14 cellular contexts compared by ENCODE assay signal in the genomic region with DNA sequence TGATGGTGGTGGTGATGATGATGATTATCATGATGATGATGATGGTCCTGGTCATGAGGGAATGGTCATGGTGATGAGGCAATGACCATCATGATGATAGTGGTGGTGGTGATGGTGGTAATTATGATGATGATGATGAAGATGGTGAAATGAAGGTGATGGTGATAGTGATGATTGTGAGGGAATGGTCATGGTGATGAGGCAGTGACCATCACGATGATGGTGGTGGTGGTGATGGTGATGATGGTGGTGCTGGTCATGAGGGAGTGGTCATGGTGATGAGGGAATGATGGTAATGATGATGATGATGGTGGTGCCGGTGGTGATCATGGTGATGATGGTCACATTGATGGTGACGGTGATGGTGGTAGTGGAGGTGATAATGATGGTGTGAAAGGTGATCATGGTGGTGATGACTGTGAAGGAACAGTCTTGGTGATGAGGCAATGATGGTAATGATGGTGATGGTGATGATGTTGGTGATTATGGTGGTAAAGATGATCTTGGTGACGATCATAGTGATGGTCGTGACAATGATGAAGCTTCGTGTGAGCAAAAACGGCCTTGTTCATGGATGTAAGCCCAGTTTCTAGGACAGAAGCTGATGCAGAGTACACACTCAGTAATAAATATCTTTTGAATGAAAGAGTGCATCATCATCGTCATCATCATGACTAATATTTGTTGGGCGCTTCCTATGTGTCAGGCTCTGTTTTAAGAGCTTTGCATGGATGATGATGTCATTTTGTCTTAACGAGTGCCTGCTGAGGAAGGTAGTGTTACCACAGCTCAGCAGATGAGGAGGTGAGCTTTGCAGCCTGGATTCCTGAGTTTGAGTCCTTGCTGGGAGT. TPM values are rescaled to one million over a fixed set of nuclear protein-coding genes. Genes with fewer than 3 reads are reported as not detected.
DNase-seq lines count a peak whose midpoint lies in the region; ATAC-seq and TF ChIP-seq lines count a peak whose summit lies in the region.
"Had no signal": no experiment of that assay in that cellular context is flagged by ENCODE, and none has a peak within 500 bp of the region (broad histone marks: within the 10 kb centered on the region; RNA-seq: fewer than 3 reads in every experiment).

No MANE protein-coding gene starts in this region.

- DNase-seq in ELR (ENCODE audit: low read depth): peak; percentile 94
- peak; percentile 70 for DNase-seq in MG63
- DNase-seq in cardiac fibroblast (ENCODE audit: low read depth in 2 of 2): peak; percentile 42 to 94
- peak; percentile 28 for DNase-seq in renal cortical epithelial cell (ENCODE audit: low read depth)
- no peak for DNase-seq in islet precursor cell
- DNase-seq in HUDEP-2 (lab: John Stamatoyannopoulos, UW; ENCODE audit: unreplicated experiment in 76 of 76): no peak
- DNase-seq: activated naive CD8-positive, alpha-beta T cell treated with anti-CD3 and anti-CD28 coated beads, Interleukin-2, amount 10 ng/mL, durations not matched to agents 7 days and 5 days; endodermal cell; NCI-H526 treated with DMSO at 0.1 percent for 48 hours; stimulated activated CD4-positive, alpha-beta T cell treated with anti-CD3 and anti-CD28 coated beads, Interleukin-12 subunit alpha, Interleukin-12 subunit beta, amount 100 ng/mL, for 4 hours had no signal

- ATAC-seq in HG02970 (IDR thresholded peaks at IDR 0.05; ENCODE audit: low FRiP score, unreplicated experiment) (no peak), HG03521 (IDR thresholded peaks at IDR 0.05; ENCODE audit: unreplicated experiment) (no peak)
- ATAC-seq: HCT116; natural killer cell treated with Interleukin-12 subunit alpha and Interleukin-12 subunit beta and Interleukin-15 and Interleukin-18, amount 100 ng/mL, for 72 hours had no signal

- H3K36me3 ChIP-seq in MG63: no peaks in the 10 kb centered on the region

- H3K27me3 ChIP-seq in MG63: no peaks in the 10 kb centered on the region

- H3K9me3 ChIP-seq in MG63: no peaks in the 10 kb centered on the region

- H3K4me3 ChIP-seq in MG63: no peak overlapping the region
- no peak overlapping the region for H3K4me3 ChIP-seq in cardiac fibroblast (replicated peaks in 1 of 2; ENCODE audit: low read depth in 2 of 2, low read length in 2 of 2)

- no peak for TF ChIP-seq CTCF in cardiac fibroblast (IDR thresholded peaks at IDR 0.05; ENCODE audit: low read depth, low read length)

RNA-seq across cellular contexts. Expression of gene SBK2, which starts 17.2 kb away (rescaled TPM):
- total RNA-seq in MG63 (2014; rRNA removed; shearing (Covaris generic); ENCODE audit: low replicate concordance): 0.20 TPM in 1 of 2 replicates, not detected in the other
- total RNA-seq in renal cortical epithelial cell: 2.1 TPM in 1 of 2 replicates, not detected in the other
- total RNA-seq: activated naive CD8-positive, alpha-beta T cell treated with anti-CD3 and anti-CD28 coated beads, Interleukin-2, amount 10 ng/mL, durations not matched to agents 7 days and 5 days; natural killer cell treated with Interleukin-12 subunit alpha and Interleukin-12 subunit beta and Interleukin-15 and Interleukin-18, amount 100 ng/mL, for 72 hours had no signal

RNA-seq across cellular contexts. Expression of gene SBK3, which starts 25.7 kb away (rescaled TPM):
- total RNA-seq in MG63 (2014; rRNA removed; shearing (Covaris generic); ENCODE audit: low replicate concordance): 0.43 TPM in 1 of 2 replicates, not detected in the other
- not detected in 2 replicates for total RNA-seq in renal cortical epithelial cell
- total RNA-seq: activated naive CD8-positive, alpha-beta T cell treated with anti-CD3 and anti-CD28 coated beads, Interleukin-2, amount 10 ng/mL, durations not matched to agents 7 days and 5 days; natural killer cell treated with Interleukin-12 subunit alpha and Interleukin-12 subunit beta and Interleukin-15 and Interleukin-18, amount 100 ng/mL, for 72 hours had no signal

RNA-seq across cellular contexts. Expression of gene SSC5D, which starts 31.4 kb away (rescaled TPM):
- total RNA-seq in MG63 (2014; rRNA removed; shearing (Covaris generic); ENCODE audit: low replicate concordance): 1.4 TPM in 1 of 2 replicates, not detected in the other
- total RNA-seq in renal cortical epithelial cell: 5.0 and 69.4 TPM in 2 replicates

RNA-seq across cellular contexts. Expression of gene NAT14, which starts 34.7 kb away (rescaled TPM):
- 19.7 and 35.1 TPM in 2 replicates for total RNA-seq in MG63 (2014; rRNA removed; shearing (Covaris generic); ENCODE audit: low replicate concordance)
- total RNA-seq in renal cortical epithelial cell: 21.2 and 39.4 TPM in 2 replicates

RNA-seq across cellular contexts. Expression of gene ZNF628, which starts 43.3 kb away (rescaled TPM):
- total RNA-seq in MG63 (2014; rRNA removed; shearing (Covaris generic); ENCODE audit: low replicate concordance): 3.1 and 4.0 TPM in 2 replicates
- 3.5 and 6.0 TPM in 2 replicates for total RNA-seq in renal cortical epithelial cell

Comparison
In these comparisons a context has a peak if more than half of its experiments do, and no peak if none do; other contexts are left out.
1. DNase-seq: peak in ELR (single experiment), MG63 (single experiment), cardiac fibroblast (2 of 2) and renal cortical epithelial cell (single experiment); none in islet precursor cell (single experiment) and HUDEP-2 (0 of 76).